Comparison of ENCODE assay signal across 18 cellular contexts in genomic region chr15:41666353-41666920, GRCh38. TPM values are rescaled to one million over a fixed set of nuclear protein-coding genes. Genes with fewer than 3 reads are reported as not detected.
DNase-seq lines count a peak whose midpoint lies in the region; ATAC-seq, FAIRE-seq and TF ChIP-seq lines count a peak whose summit lies in the region.
"Had no signal": no experiment of that assay in that cellular context is flagged by ENCODE, and none has a peak within 500 bp of the region (broad histone marks: within the 10 kb centered on the region; RNA-seq: fewer than 3 reads in every experiment).

No MANE protein-coding gene starts in this region.

- H3K4me2 ChIP-seq in endothelial cell of umbilical vein (ENCODE audit: insufficient read depth, low read length) (peak overlapping the region; percentile 56), skeletal muscle satellite cell (ENCODE audit: low read length) (peak overlapping the region; percentile 32)

- DNase-seq in GM19239 (ENCODE audit: insufficient read length, low spot score) (no peak), RWPE1 (ENCODE audit: low spot score) (peak; percentile 22), endothelial cell of umbilical vein (ENCODE audit: low read depth, low spot score) (peak; percentile 45), SIG-M5 (lab: John Stamatoyannopoulos, UW) (no peak), left cardiac atrium (no peak), NCI-H526 (lab: John Stamatoyannopoulos, UW) (no peak)
- DNase-seq: activated CD4-positive, CD25-positive, alpha-beta regulatory T cell treated with anti-CD3 and anti-CD28 coated beads, Interleukin-2, amount 50 U/mL, for 72 hours; body of pancreas; C1 segment of cervical spinal cord; DMS153; naive B cell; NCI-H1694 treated with DMSO at 0.1 percent for 48 hours; NCI-H446; posterior cingulate gyrus; SJCRH30; testis had no signal

- H3K4me3 ChIP-seq in endothelial cell of umbilical vein (replicated peaks in 1 of 3; ENCODE audit: insufficient read depth in 1 of 3, low read depth in 1 of 3, low read length in 3 of 3) (no peak overlapping the region), skeletal muscle satellite cell (ENCODE audit: low read length) (no peak overlapping the region)
- H3K4me3 ChIP-seq: body of pancreas, lung, SJCRH30, testis had no signal

- H4K20me1 ChIP-seq in endothelial cell of umbilical vein (replicated peaks; ENCODE audit: control insufficient read depth, extremely low read depth, insufficient read depth, low read length): peaks cover 4% of the 10 kb centered on the region

- no peaks in the 10 kb centered on the region for H3K9me1 ChIP-seq in endothelial cell of umbilical vein (replicated peaks; ENCODE audit: control insufficient read depth, extremely low read depth, insufficient read depth, low read length)

- H3K9me3 ChIP-seq in endothelial cell of umbilical vein (replicated peaks; ENCODE audit: control insufficient read depth, insufficient read depth, low read length) (no peaks in the 10 kb centered on the region), skeletal muscle satellite cell (replicated peaks; ENCODE audit: low read length) (no peaks in the 10 kb centered on the region)
- H3K9me3 ChIP-seq: body of pancreas, SJCRH30, testis had no signal

- H3K9ac ChIP-seq in endothelial cell of umbilical vein (replicated peaks; ENCODE audit: extremely low read depth, insufficient read depth, low read length) (no peak overlapping the region), skeletal muscle satellite cell (ENCODE audit: low read depth, low read length) (no peak overlapping the region)

- no peak for ATAC-seq in left cardiac atrium
- ATAC-seq: body of pancreas had no signal

- no TSS peak for BruUV-seq in endothelial cell of umbilical vein (replicated peaks; lab: Mats Ljungman, UMichigan)

- peaks cover 84% of the 10 kb centered on the region for H3K79me2 ChIP-seq in endothelial cell of umbilical vein (ENCODE audit: control insufficient read depth, insufficient read depth, low read length)

- CTCF ChIA-PET in RWPE1 (lab: Yijun Ruan, JAX): no interaction called here
- CTCF ChIA-PET in endothelial cell of umbilical vein (lab: Charles Lee): no interaction called here

- no peak for TF ChIP-seq POLR2A in endothelial cell of umbilical vein (IDR thresholded peaks at IDR 0.05; ENCODE audit: low read depth, low read length)

- FAIRE-seq in GM19239 (lab: Jason Lieb, UNC): peak; percentile 23
- FAIRE-seq in endothelial cell of umbilical vein (lab: Jason Lieb, UNC): peak; percentile 62

- TF ChIP-seq CTCF in RWPE1 (conservative IDR thresholded peaks at IDR 0.05; ENCODE audit: low read depth) (no peak), endothelial cell of umbilical vein (IDR thresholded peaks at IDR 0.05; ENCODE audit: extremely low read depth in 1 of 2, insufficient read depth in 1 of 2, low read depth in 1 of 2, low read length in 2 of 2) (no peak)

- intact Hi-C loops in endothelial cell of umbilical vein (cut with micrococcal nuclease) (no loop called here), left cardiac atrium (cut with DNase I) (no loop called here)

- H3K27me3 ChIP-seq in endothelial cell of umbilical vein (ENCODE audit: control insufficient read depth in 2 of 2, insufficient read depth in 2 of 2, low read length in 2 of 2) (no peaks in the 10 kb centered on the region), skeletal muscle satellite cell (ENCODE audit: control insufficient read depth, insufficient read depth, low read length) (no peaks in the 10 kb centered on the region)
- H3K27me3 ChIP-seq: body of pancreas, SJCRH30, testis had no signal

- no peaks in the 10 kb centered on the region for H3K36me3 ChIP-seq in endothelial cell of umbilical vein (ENCODE audit: control insufficient read depth in 2 of 2, extremely low read depth in 1 of 2, insufficient read depth in 2 of 2, low read length in 2 of 2)
- peaks cover 6% of the 10 kb centered on the region for H3K36me3 ChIP-seq in skeletal muscle satellite cell (ENCODE audit: insufficient read depth, low read length)

- dilution Hi-C loops in endothelial cell of umbilical vein (cut with MboI; ENCODE audit: extremely low pct_ligation_motif_present, low sequenced_read_pairs): no loop called here

- H2AFZ ChIP-seq in endothelial cell of umbilical vein (ENCODE audit: low read depth, low read length): no peak overlapping the region

- H3K27ac ChIP-seq in RWPE1: no peak overlapping the region
- H3K27ac ChIP-seq in endothelial cell of umbilical vein (ENCODE audit: insufficient read depth, low read depth, low read length): no peak overlapping the region
- H3K27ac ChIP-seq: body of pancreas, SJCRH30, testis had no signal

- peaks cover 23% of the 10 kb centered on the region for H3K4me1 ChIP-seq in endothelial cell of umbilical vein (ENCODE audit: control insufficient read depth, extremely low read depth, insufficient read depth, low read length)
- peaks cover 20% of the 10 kb centered on the region for H3K4me1 ChIP-seq in skeletal muscle satellite cell (ENCODE audit: control insufficient read depth, insufficient read depth, low read length)
- H3K4me1 ChIP-seq: testis had no signal

- POLR2A ChIA-PET in RWPE1 (lab: Yijun Ruan, JAX; ENCODE audit: low non-redundant PET) (no interaction called here), endothelial cell of umbilical vein (lab: Charles Lee) (no interaction called here)

TF ChIP-seq in endothelial cell of umbilical vein, 7 proteins besides CTCF, POLR2A, EP300 and RAD21:
- TF ChIP-seq POLR2AphosphoS5 (IDR thresholded peaks at IDR 0.05; ENCODE audit: insufficient read depth, low read depth, low read length) (no peak), JUN (IDR thresholded peaks at IDR 0.05; ENCODE audit: borderline replicate concordance, insufficient read depth, insufficient read length, low read depth) (peak; percentile 27), FOS (IDR thresholded peaks at IDR 0.05; ENCODE audit: borderline replicate concordance, insufficient read depth, low read length) (peak; percentile 39), GATA2 (IDR thresholded peaks at IDR 0.05; ENCODE audit: insufficient read depth, insufficient read length, low read depth, low read length) (no peak), EZH2 (IDR thresholded peaks at IDR 0.05; ENCODE audit: borderline replicate concordance, low read depth, low read length, severe bottlenecking) (no peak), MYC (IDR thresholded peaks at IDR 0.05; ENCODE audit: low read depth, low read length) (no peak)
- TF ChIP-seq, protein P1, sequence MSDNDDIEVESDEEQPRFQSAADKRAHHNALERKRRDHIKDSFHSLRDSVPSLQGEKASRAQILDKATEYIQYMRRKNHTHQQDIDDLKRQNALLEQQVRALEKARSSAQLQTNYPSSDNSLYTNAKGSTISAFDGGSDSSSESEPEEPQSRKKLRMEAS (IDR thresholded peaks at IDR 0.05; ENCODE audit: insufficient read depth, insufficient read length): no peak

RNA-seq across cellular contexts. Expression of gene MGA, which starts 6.2 kb away (rescaled TPM):
- 34.0 and 36.5 TPM in 2 replicates for total RNA-seq in endothelial cell of umbilical vein
- polyA plus RNA-seq in endothelial cell of umbilical vein: 3.6 and 4.1 TPM in 2 replicates
- polyA plus RNA-seq in endothelial cell of umbilical vein (2011; cell fraction: cytosol; rRNA removed): 3.2 and 3.5 TPM in 2 replicates
- polyA plus RNA-seq in endothelial cell of umbilical vein (2011; cell fraction: nucleus; rRNA removed): 16.1 and 18.4 TPM in 2 replicates
- 8.9 and 10.3 TPM in 2 replicates for polyA plus RNA-seq in endothelial cell of umbilical vein (2012)
- polyA minus RNA-seq in endothelial cell of umbilical vein: 42.3 and 47.5 TPM in 2 replicates
- polyA minus RNA-seq in endothelial cell of umbilical vein (2011; cell fraction: cytosol; rRNA and poly(A)+ RNA removed): 56.9 TPM
- 61.3 and 88.2 TPM in 2 replicates for polyA minus RNA-seq in endothelial cell of umbilical vein (2011; cell fraction: nucleus; rRNA and poly(A)+ RNA removed)
- total RNA-seq in skeletal muscle satellite cell (2012; rRNA removed): 24.8 and 25.6 TPM in 2 replicates
- total RNA-seq in left cardiac atrium: 10 to 100 TPM; 31.6 to 32.0 TPM

Comparison
In these comparisons a context has a peak if more than half of its experiments do, and no peak if none do; other contexts are left out.
1. DNase-seq: peak in RWPE1 (single experiment) and endothelial cell of umbilical vein (single experiment); none in GM19239 (single experiment), SIG-M5 (single experiment), left cardiac atrium (single experiment) and NCI-H526 (0 of 2).